ENCODE assay signal across 23 cellular contexts in genomic region chr7:7527047-7527446, GRCh38. TPM values are rescaled to one million over a fixed set of nuclear protein-coding genes. Genes with fewer than 3 reads are reported as not detected.
"Had no signal": no experiment of that assay in that cellular context is flagged by ENCODE, and none has a peak within 500 bp of the region (broad histone marks: within the 10 kb centered on the region; RNA-seq: fewer than 3 reads in every experiment).

No MANE protein-coding gene starts in this region.

- H3K4me1 Mint-ChIP-seq: immature natural killer cell; naive thymus-derived CD8-positive, alpha-beta T cell; nephron; stimulated activated effector memory CD8-positive, alpha-beta T cell treated with anti-CD3 and anti-CD28 coated beads, Interleukin-12 subunit alpha, Interleukin-12 subunit beta, amount 100 ng/mL, for 72 hours had no signal

- ATAC-seq: left colon; left lung; lower lobe of right lung; naive thymus-derived CD8-positive, alpha-beta T cell; right lobe of liver; stimulated activated effector memory CD8-positive, alpha-beta T cell treated with anti-CD3 and anti-CD28 coated beads, Interleukin-12 subunit alpha, Interleukin-12 subunit beta, amount 100 ng/mL, for 72 hours had no signal

- H3K4me3 Mint-ChIP-seq: immature natural killer cell; naive thymus-derived CD8-positive, alpha-beta T cell; nephron; neural crest cell; stimulated activated effector memory CD8-positive, alpha-beta T cell treated with anti-CD3 and anti-CD28 coated beads, Interleukin-12 subunit alpha, Interleukin-12 subunit beta, amount 100 ng/mL, for 72 hours; stimulated activated naive CD8-positive, alpha-beta T cell treated with anti-CD3 and anti-CD28 coated beads, Interleukin-15, Interleukin-2, amounts not matched to agents 100 ng/mL and 50 ng/mL, for 24 hours; type B pancreatic cell had no signal

- DNase-seq: hypothalamus; immature natural killer cell; kidney; left colon; left lung; lower lobe of right lung; mammary epithelial cell; mesenchymal stem cell; naive thymus-derived CD8-positive, alpha-beta T cell; nucleus accumbens; right lobe of liver; stimulated activated CD4-positive, alpha-beta T cell treated with anti-CD3 and anti-CD28 coated beads, Interleukin-12 subunit alpha, Interleukin-12 subunit beta, amount 100 ng/mL, for 4 hours; stimulated activated CD4-positive, alpha-beta T cell treated with anti-CD3 and anti-CD28 coated beads, Interleukin-15, amount 100 ng/mL, for 24 hours; stimulated activated CD4-positive, alpha-beta T cell treated with anti-CD3 and anti-CD28 coated beads, Interleukin-2, amount 100 ng/mL, for 24 hours; stimulated activated CD4-positive, alpha-beta T cell treated with anti-CD3 and anti-CD28 coated beads, Interleukin-4, amount 100 ng/mL, for 24 hours; stimulated activated naive CD4-positive, alpha-beta T cell; tibial artery had no signal

- H3K36me3 Mint-ChIP-seq: immature natural killer cell; stimulated activated effector memory CD8-positive, alpha-beta T cell treated with anti-CD3 and anti-CD28 coated beads, Interleukin-12 subunit alpha, Interleukin-12 subunit beta, amount 100 ng/mL, for 72 hours; type B pancreatic cell had no signal

- H3K27ac Mint-ChIP-seq: immature natural killer cell; naive thymus-derived CD8-positive, alpha-beta T cell; nephron; stimulated activated effector memory CD8-positive, alpha-beta T cell treated with anti-CD3 and anti-CD28 coated beads, Interleukin-12 subunit alpha, Interleukin-12 subunit beta, amount 100 ng/mL, for 72 hours; stimulated activated naive CD8-positive, alpha-beta T cell treated with anti-CD3 and anti-CD28 coated beads, Interleukin-15, Interleukin-2, amounts not matched to agents 100 ng/mL and 50 ng/mL, for 24 hours; type B pancreatic cell had no signal

- H3K9me3 Mint-ChIP-seq: immature natural killer cell; naive thymus-derived CD8-positive, alpha-beta T cell; nephron; neural crest cell; stimulated activated effector memory CD8-positive, alpha-beta T cell treated with anti-CD3 and anti-CD28 coated beads, Interleukin-12 subunit alpha, Interleukin-12 subunit beta, amount 100 ng/mL, for 72 hours; stimulated activated naive CD8-positive, alpha-beta T cell treated with anti-CD3 and anti-CD28 coated beads, Interleukin-15, Interleukin-2, amounts not matched to agents 100 ng/mL and 50 ng/mL, for 24 hours had no signal

- H3K27me3 Mint-ChIP-seq: type B pancreatic cell had no signal

RNA-seq across cellular contexts. Expression of gene COL28A1, which starts 8.6 kb away (rescaled TPM):
- total RNA-seq: pulmonary artery endothelial cell had no signal
